1 cellular context compared by ENCODE assay signal in genomic region chr3:185207931-185208746, GRCh38.
TF ChIP-seq lines count a peak whose summit lies in the region.

No MANE protein-coding gene starts in this region.

TF ChIP-seq in IMR-90, 13 proteins besides CTCF, POLR2A, EP300 and RAD21 (continued from another document):
- no peak for TF ChIP-seq ELK1 (IDR thresholded peaks at IDR 0.05; ENCODE audit: borderline replicate concordance, low read depth, low read length)
- TF ChIP-seq BHLHE40 (IDR thresholded peaks at IDR 0.05; ENCODE audit: low read depth, low read length): no peak
- TF ChIP-seq CHD1 (IDR thresholded peaks at IDR 0.05; ENCODE audit: low read depth, low read length): no peak
- no peak for TF ChIP-seq MAFK (IDR thresholded peaks at IDR 0.05; ENCODE audit: low read depth, low read length)
- TF ChIP-seq USF2 (IDR thresholded peaks at IDR 0.05; ENCODE audit: low read depth, low read length): no peak
